In genomic region chr5:133285583-133286021, GRCh38 we compare ENCODE assay signal across 3 cellular contexts.
A peak's percentile ranks its signal among the peaks of the same experiment; 100 is the strongest.
TF ChIP-seq lines count a peak whose summit lies in the region.

No MANE protein-coding gene starts in this region.

TF ChIP-seq in liver, 16 proteins besides CTCF, POLR2A, EP300 and RAD21 (continued from another document):
- TF ChIP-seq REST (IDR thresholded peaks at IDR 0.05) (no peak), FOXA1 (IDR thresholded peaks at IDR 0.05) (no peak), JUND (IDR thresholded peaks at IDR 0.05) (peak in 1 of 2 donors; percentile 16), ATF3 (IDR thresholded peaks at IDR 0.05) (no peak), ZBTB33 (IDR thresholded peaks at IDR 0.05) (no peak), RXRA (IDR thresholded peaks at IDR 0.05) (peak; percentile 49 to 75), EGR1 (IDR thresholded peaks at IDR 0.05; ENCODE audit: low read depth in 2 of 2) (no peak), NR2F2 (IDR thresholded peaks at IDR 0.05) (no peak), HNF4G (IDR thresholded peaks at IDR 0.05) (peak; percentile 43), YY1 (IDR thresholded peaks at IDR 0.05) (peak; percentile 28), SP1 (IDR thresholded peaks at IDR 0.05) (peak; percentile 60), MAX (IDR thresholded peaks at IDR 0.05) (no peak), TAF1 (conservative IDR thresholded peaks at IDR 0.05) (no peak), FOXA2 (IDR thresholded peaks at IDR 0.05) (no peak)

TF ChIP-seq in HepG2, 621 proteins besides CTCF, POLR2A, EP300 and RAD21 (continued from another document):
- TF ChIP-seq HNF1A (IDR thresholded peaks at IDR 0.05; ENCODE audit: low read depth), result no peak
- no peak for TF ChIP-seq HNF1A (CRISPR knock-in tag; IDR thresholded peaks at IDR 0.05; ENCODE audit: borderline replicate concordance)
- no peak for TF ChIP-seq ARID2 (CRISPR knock-in tag; IDR thresholded peaks at IDR 0.05; ENCODE audit: borderline replicate concordance)
- no peak for TF ChIP-seq SALL1 (CRISPR knock-in tag; IDR thresholded peaks at IDR 0.05)
- no peak for TF ChIP-seq NCOA5 (CRISPR knock-in tag; IDR thresholded peaks at IDR 0.05)
- TF ChIP-seq TEF (CRISPR knock-in tag; IDR thresholded peaks at IDR 0.05), result no peak
- no peak for TF ChIP-seq ZNF281 (CRISPR knock-in tag; IDR thresholded peaks at IDR 0.05; ENCODE audit: borderline replicate concordance)
- TF ChIP-seq ZNF704 (CRISPR knock-in tag; IDR thresholded peaks at IDR 0.05; ENCODE audit: borderline replicate concordance), result no peak
- TF ChIP-seq RFXAP (CRISPR knock-in tag; IDR thresholded peaks at IDR 0.05; ENCODE audit: borderline replicate concordance), result no peak
- TF ChIP-seq ZFYVE20 (CRISPR knock-in tag; IDR thresholded peaks at IDR 0.05; ENCODE audit: borderline replicate concordance, low read depth), result no peak
- no peak for TF ChIP-seq RBFOX2 (IDR thresholded peaks at IDR 0.05; ENCODE audit: low read depth, low read length)
- TF ChIP-seq ZNF644 (CRISPR knock-in tag; IDR thresholded peaks at IDR 0.05; ENCODE audit: low read depth), result no peak
TF ChIP-seq in HepG2: peak in this region for 0.

TF ChIP-seq in GM23338, 12 proteins besides CTCF, POLR2A, EP300 and RAD21 (continued from another document):
- TF ChIP-seq ZNF462 (CRISPR knock-in tag; IDR thresholded peaks at IDR 0.05), result no peak
- no peak for TF ChIP-seq CREB1 (CRISPR knock-in tag; IDR thresholded peaks at IDR 0.05; ENCODE audit: low read depth)
- no peak for TF ChIP-seq POLR2AphosphoS5 (IDR thresholded peaks at IDR 0.05; ENCODE audit: low read depth)
- TF ChIP-seq ZNF331 (CRISPR knock-in tag; IDR thresholded peaks at IDR 0.05; ENCODE audit: low read depth), result no peak
- no peak for TF ChIP-seq EZH2 (IDR thresholded peaks at IDR 0.05; ENCODE audit: low read depth, unreplicated experiment)
- no peak for TF ChIP-seq STAT1 (IDR thresholded peaks at IDR 0.05; ENCODE audit: unreplicated experiment)
- no peak for TF ChIP-seq REST (IDR thresholded peaks at IDR 0.05; ENCODE audit: unreplicated experiment)
- TF ChIP-seq NANOG (IDR thresholded peaks at IDR 0.05; ENCODE audit: borderline replicate concordance), result no peak
- no peak for TF ChIP-seq EZH2phosphoT487 (IDR thresholded peaks at IDR 0.05; ENCODE audit: unreplicated experiment)
- no peak for TF ChIP-seq JUNB (IDR thresholded peaks at IDR 0.05; ENCODE audit: unreplicated experiment)
- no peak for TF ChIP-seq ETS1 (IDR thresholded peaks at IDR 0.05)
